Comparison of ENCODE assay signal across 13 cellular contexts in genomic region chr3:122183893-122184590, GRCh38. TPM values are rescaled to one million over a fixed set of nuclear protein-coding genes. Genes with fewer than 3 reads are reported as not detected.
DNase-seq lines count a peak whose midpoint lies in the region; ATAC-seq and TF ChIP-seq lines count a peak whose summit lies in the region.
"Had no signal": no experiment of that assay in that cellular context is flagged by ENCODE, and none has a peak within 500 bp of the region (broad histone marks: within the 10 kb centered on the region; RNA-seq: fewer than 3 reads in every experiment).

No MANE protein-coding gene starts in this region.

- no peaks in the 10 kb centered on the region for H3K9me2 ChIP-seq in hepatocyte (replicated peaks; ENCODE audit: insufficient read depth)

- TF ChIP-seq CTCF in WTC11 (IDR thresholded peaks at IDR 0.05) (no peak), hepatocyte (IDR thresholded peaks at IDR 0.05; ENCODE audit: poor library complexity) (no peak), progenitor cell of endocrine pancreas (IDR thresholded peaks at IDR 0.05; ENCODE audit: unreplicated experiment) (no peak), thyroid gland (IDR thresholded peaks at IDR 0.05) (no peak)

- H3K79me2 ChIP-seq in hepatocyte, result no peaks in the 10 kb centered on the region

- H3K27ac Mint-ChIP-seq in WTC11, result no peak overlapping the region
- peak overlapping the region; percentile 41 for H3K27ac Mint-ChIP-seq in progenitor cell of endocrine pancreas

- peak; percentile 77 for ATAC-seq in WTC11
- ATAC-seq in GM21619 (IDR thresholded peaks at IDR 0.05; ENCODE audit: unreplicated experiment), result no peak

- DNase-seq in DMS53 (lab: John Stamatoyannopoulos, UW) (peak; percentile 13), DMS53 treated with DMSO at 0.1 percent for 48 hours (lab: John Stamatoyannopoulos, UW; ENCODE audit: unreplicated experiment) (no peak), WTC11 (ENCODE audit: low spot score) (peak; percentile 48), hepatocyte (ENCODE audit: low spot score) (no peak), progenitor cell of endocrine pancreas (ENCODE audit: low spot score, unreplicated experiment) (peak; percentile 15), thyroid gland (no peak), NCI-H1417 treated with DMSO at 0.1 percent for 48 hours (lab: John Stamatoyannopoulos, UW) (no peak)
- DNase-seq: occipital lobe had no signal

- CTCF ChIA-PET in WTC11 (lab: Charles Lee), result interaction anchor here (0.6 to 1.4 kb wide), 8 partner anchors 50 to 883 kb away, joined by 3 to 5 read pairs (median 4); partner anchors contain the start of gene PDIA5

- H4K20me1 ChIP-seq in hepatocyte (ENCODE audit: insufficient read depth, poor library complexity, severe bottlenecking), result no peaks in the 10 kb centered on the region

- intact Hi-C loops in thyroid gland (cut with DNase I), result no loop called here

- H3K4me1 ChIP-seq in hepatocyte (ENCODE audit: insufficient read depth) (no peaks in the 10 kb centered on the region), thyroid gland (peaks cover 3 to 13% of the 10 kb centered on the region in 2 donors)

- peak overlapping the region; percentile 90 for H3K4me2 ChIP-seq in hepatocyte

- H3K36me3 ChIP-seq in hepatocyte (replicated peaks; ENCODE audit: insufficient read depth, low read depth) (no peaks in the 10 kb centered on the region), thyroid gland (no peaks in the 10 kb centered on the region)

- H3K27ac ChIP-seq in hepatocyte (no peak overlapping the region), thyroid gland (no peak overlapping the region)
- H3K27ac ChIP-seq: 22Rv1, epithelial cell of prostate, GM23248 had no signal

- no peak for TF ChIP-seq POLR2A in thyroid gland (IDR thresholded peaks at IDR 0.05)

- peaks cover 8% of the 10 kb centered on the region; the same call in 1 of the 2 replicates for H3K4me1 Mint-ChIP-seq in WTC11
- peaks cover 24% of the 10 kb centered on the region for H3K4me1 Mint-ChIP-seq in progenitor cell of endocrine pancreas (ENCODE audit: low read depth)

- H3K9me3 ChIP-seq in hepatocyte (ENCODE audit: low read depth) (no peaks in the 10 kb centered on the region), thyroid gland (no peaks in the 10 kb centered on the region)

- H3K4me3 ChIP-seq in hepatocyte, result peak overlapping the region; percentile 4
- peak overlapping the region in 1 of 3 donors; percentile 4 for H3K4me3 ChIP-seq in thyroid gland (replicated peaks in 1 of 3)
- H3K4me3 ChIP-seq: GM23248 had no signal

- peaks cover 74% of the 10 kb centered on the region for H3K27me3 Mint-ChIP-seq in WTC11 (ENCODE audit: low read depth)
- H3K27me3 Mint-ChIP-seq in progenitor cell of endocrine pancreas, result peaks cover 66% of the 10 kb centered on the region

- H2AFZ ChIP-seq in hepatocyte, result peak overlapping the region; percentile 39
- H2AFZ ChIP-seq: GM23248 had no signal

- H3K4me3 Mint-ChIP-seq in WTC11, result peak overlapping the region; percentile 91
- H3K4me3 Mint-ChIP-seq in progenitor cell of endocrine pancreas (ENCODE audit: low read depth), result peak overlapping the region; percentile 78

- H3K27me3 ChIP-seq in hepatocyte (peaks cover 52% of the 10 kb centered on the region), thyroid gland (no peaks in the 10 kb centered on the region)

- H3K36me3 Mint-ChIP-seq in WTC11 (no peaks in the 10 kb centered on the region), progenitor cell of endocrine pancreas (ENCODE audit: insufficient read depth) (no peaks in the 10 kb centered on the region)

- POLR2A ChIA-PET in WTC11 (lab: Charles Lee), result interaction anchor here (0.7 kb wide), 1 partner anchor 439 kb away, joined by 3 read pairs; no protein-coding TSS in a partner anchor

- 2% methylated on average over 34 of the region's 64 CpGs for WGBS in hepatocyte (ENCODE audit: low lambda C conversion rate, missing lambda C conversion rate)
- WGBS in thyroid gland, 2 donors, result 2 to 3% methylated on average over 43 to 58 of the region's 64 CpGs

- H3K9me3 Mint-ChIP-seq in WTC11, result no peaks in the 10 kb centered on the region
- no peaks in the 10 kb centered on the region for H3K9me3 Mint-ChIP-seq in progenitor cell of endocrine pancreas (ENCODE audit: low read depth)

TF ChIP-seq in WTC11, 78 proteins besides CTCF, POLR2A, EP300 and RAD21:
- TF ChIP-seq E2F5 (CRISPR knock-in tag; IDR thresholded peaks at IDR 0.05) (peak; percentile 30; the same call in 1 of the 2 replicates), TP53 (CRISPR knock-in tag; IDR thresholded peaks at IDR 0.05) (0 out of 2 replicates have a peak, but pooled peaks have one; percentile 14), NR2C2 (CRISPR knock-in tag; IDR thresholded peaks at IDR 0.05) (no peak), FOXP1 (CRISPR knock-in tag; IDR thresholded peaks at IDR 0.05; ENCODE audit: borderline replicate concordance) (0 out of 2 replicates have a peak, but pooled peaks have one; percentile 24)

RNA-seq across cellular contexts. Expression of gene CASR, which starts 0.6 kb away (rescaled TPM):
- total RNA-seq in WTC11 (2021) (0.16 to 0.24 TPM (median 0.21 TPM) in 3 replicates), hepatocyte (0.32 and 0.37 TPM in 2 replicates), progenitor cell of endocrine pancreas (2.3 and 2.5 TPM in 2 replicates), thyroid gland (1 to 10 TPM in 1 of 4 donors, under 1 TPM in 2, not detected in 1; under 0.01 to 1.2 (median 0.17) TPM)
- 0.18 and 0.61 TPM in 2 replicates for polyA plus RNA-seq in hepatocyte
- total RNA-seq: activated CD8-positive, alpha-beta memory T cell treated with anti-CD3 and anti-CD28 coated beads for 36 hours; GM23248; occipital lobe had no signal
- polyA plus RNA-seq: GM23248 had no signal

Comparison
In these comparisons a context has a peak if more than half of its experiments do, and no peak if none do; other contexts are left out.
1. DNase-seq: peak in DMS53 (single experiment), WTC11 (single experiment) and progenitor cell of endocrine pancreas (single experiment); none in DMS53 treated with DMSO at 0.1 percent for 48 hours (single experiment), hepatocyte (single experiment), thyroid gland (0 of 2) and NCI-H1417 treated with DMSO at 0.1 percent for 48 hours (single experiment).